ENCODE assay signal across 10 cellular contexts in the genomic region with DNA sequence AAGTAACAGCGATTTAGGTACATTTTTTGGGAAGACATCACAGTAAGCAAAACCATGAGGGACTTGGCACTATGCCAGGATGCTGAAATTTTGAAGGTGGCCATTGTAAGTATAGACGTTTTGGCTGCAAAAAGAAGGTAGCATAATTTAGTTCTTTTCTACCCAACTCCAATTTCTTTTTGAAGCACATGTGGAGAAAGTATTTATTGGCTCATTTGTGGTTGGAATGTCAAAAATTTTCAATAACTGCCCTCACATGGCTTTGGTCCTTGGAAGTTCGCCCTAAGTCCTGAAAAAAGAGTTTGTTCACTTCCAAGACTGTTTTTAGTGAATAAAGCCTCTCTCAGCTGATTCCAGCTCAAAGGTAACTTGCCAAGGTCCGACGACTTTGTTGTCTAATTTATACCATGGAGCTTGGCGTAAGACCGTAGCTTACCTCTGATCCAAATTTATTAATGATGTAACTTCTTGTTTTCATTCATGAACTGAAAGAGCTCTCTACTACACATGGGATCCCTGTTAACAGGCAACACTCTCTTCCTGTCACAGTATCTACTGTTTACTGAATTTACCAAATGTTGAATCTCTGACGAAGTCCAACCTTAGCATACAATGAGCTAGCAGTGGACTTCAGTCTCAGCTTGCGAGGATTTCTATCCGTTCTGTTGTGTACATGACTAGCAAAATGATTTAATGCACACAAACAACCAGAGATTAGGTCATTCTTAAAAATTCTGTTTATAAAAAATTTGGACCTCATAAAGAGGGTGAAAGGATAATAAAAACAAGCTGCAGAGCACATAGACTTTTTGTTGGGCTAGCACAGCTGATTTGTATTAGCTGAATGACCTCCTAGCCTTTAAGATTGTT. TPM values are rescaled to one million over a fixed set of nuclear protein-coding genes. Genes with fewer than 3 reads are reported as not detected.
A peak's percentile ranks its signal among the peaks of the same experiment; 100 is the strongest.
DNase-seq lines count a peak whose midpoint lies in the region; ATAC-seq and TF ChIP-seq lines count a peak whose summit lies in the region.
"Had no signal": no experiment of that assay in that cellular context is flagged by ENCODE, and none has a peak within 500 bp of the region (broad histone marks: within the 10 kb centered on the region; RNA-seq: fewer than 3 reads in every experiment).

No MANE protein-coding gene starts in this region.

- ATAC-seq in WTC11 (no peak), sciatic nerve (peak; percentile 93), GM18867 (IDR thresholded peaks at IDR 0.05; ENCODE audit: unreplicated experiment) (no peak), HG03108 (IDR thresholded peaks at IDR 0.05; ENCODE audit: unreplicated experiment) (no peak)
- ATAC-seq: GM12878 had no signal

- H3K9me3 Mint-ChIP-seq in WTC11 = no peaks in the 10 kb centered on the region
- H3K9me3 Mint-ChIP-seq in activated naive CD8-positive, alpha-beta T cell treated with anti-CD3 and anti-CD28 coated beads for 36 hours = no peaks in the 10 kb centered on the region

- no peak overlapping the region for H3K4me3 Mint-ChIP-seq in WTC11
- no peak overlapping the region for H3K4me3 Mint-ChIP-seq in activated naive CD8-positive, alpha-beta T cell treated with anti-CD3 and anti-CD28 coated beads for 36 hours

- no peaks in the 10 kb centered on the region for H3K36me3 Mint-ChIP-seq in WTC11
- no peaks in the 10 kb centered on the region for H3K36me3 Mint-ChIP-seq in activated naive CD8-positive, alpha-beta T cell treated with anti-CD3 and anti-CD28 coated beads for 36 hours

- intact Hi-C loops in sciatic nerve (cut with DNase I) = no loop called here

- in situ Hi-C loops in G401 (cut with HindIII; ENCODE audit: low sequenced_read_pairs) = loop anchor here (5.0 kb wide), 1 partner anchor 190 kb away; no protein-coding TSS in a partner anchor

- CTCF ChIA-PET in WTC11 (lab: Charles Lee) = no interaction called here

- H3K4me1 Mint-ChIP-seq in WTC11 = no peaks in the 10 kb centered on the region
- no peaks in the 10 kb centered on the region for H3K4me1 Mint-ChIP-seq in activated naive CD8-positive, alpha-beta T cell treated with anti-CD3 and anti-CD28 coated beads for 36 hours

- POLR2A ChIA-PET in WTC11 (lab: Charles Lee) = no interaction called here

- no peaks in the 10 kb centered on the region for H3K27me3 Mint-ChIP-seq in WTC11 (ENCODE audit: low read depth)
- peaks cover 23% of the 10 kb centered on the region for H3K27me3 Mint-ChIP-seq in activated naive CD8-positive, alpha-beta T cell treated with anti-CD3 and anti-CD28 coated beads for 36 hours

- DNase-seq in G401 (ENCODE audit: low spot score) (peak; percentile 68), WTC11 (ENCODE audit: low spot score) (no peak), globus pallidus (ENCODE audit: low spot score) (peak; percentile 46), sciatic nerve (ENCODE audit: low spot score) (no peak), NCI-H2171 treated with DMSO at 0.1 percent for 48 hours (lab: John Stamatoyannopoulos, UW) (no peak)
- DNase-seq in activated naive CD8-positive, alpha-beta T cell treated with anti-CD3 and anti-CD28 coated beads for 36 hours = no peak
- DNase-seq: T-helper 9 cell had no signal

- TF ChIP-seq CTCF in WTC11 (IDR thresholded peaks at IDR 0.05) = no peak

- no peak overlapping the region for H3K27ac Mint-ChIP-seq in WTC11
- H3K27ac Mint-ChIP-seq in activated naive CD8-positive, alpha-beta T cell treated with anti-CD3 and anti-CD28 coated beads for 36 hours = no peak overlapping the region

TF ChIP-seq in WTC11, 78 proteins besides CTCF, POLR2A, EP300 and RAD21:
- TF ChIP-seq ZNF232 (CRISPR knock-in tag; IDR thresholded peaks at IDR 0.05) (no peak), NR1H2 (CRISPR knock-in tag; IDR thresholded peaks at IDR 0.05) (no peak), FOXP1 (CRISPR knock-in tag; IDR thresholded peaks at IDR 0.05; ENCODE audit: borderline replicate concordance) (no peak), CREB1 (CRISPR knock-in tag; IDR thresholded peaks at IDR 0.05) (no peak), GABPB1 (CRISPR knock-in tag; IDR thresholded peaks at IDR 0.05) (peak; percentile 74)
- TF ChIP-seq, protein P1, sequence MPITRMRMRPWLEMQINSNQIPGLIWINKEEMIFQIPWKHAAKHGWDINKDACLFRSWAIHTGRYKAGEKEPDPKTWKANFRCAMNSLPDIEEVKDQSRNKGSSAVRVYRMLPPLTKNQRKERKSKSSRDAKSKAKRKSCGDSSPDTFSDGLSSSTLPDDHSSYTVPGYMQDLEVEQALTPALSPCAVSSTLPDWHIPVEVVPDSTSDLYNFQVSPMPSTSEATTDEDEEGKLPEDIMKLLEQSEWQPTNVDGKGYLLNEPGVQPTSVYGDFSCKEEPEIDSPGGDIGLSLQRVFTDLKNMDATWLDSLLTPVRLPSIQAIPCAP (CRISPR knock-in tag; IDR thresholded peaks at IDR 0.05) = no peak

RNA-seq across cellular contexts. Expression of gene MSRB3, which starts 49.0 kb away (rescaled TPM):
- 132 and 147 TPM in 2 replicates for total RNA-seq in G401 (2014; rRNA removed; shearing (Covaris generic))
- total RNA-seq in WTC11 (2021) (0.80 to 1.8 TPM (median 0.85 TPM) in 3 replicates), sciatic nerve (64.2 TPM)
- total RNA-seq in activated naive CD8-positive, alpha-beta T cell treated with anti-CD3 and anti-CD28 coated beads for 36 hours = not detected

Comparison
In these comparisons a context has a peak if more than half of its experiments do, and no peak if none do; other contexts are left out.
1. DNase-seq: peak in G401 (single experiment) and globus pallidus (single experiment); none in WTC11 (single experiment), sciatic nerve (single experiment), activated naive CD8-positive, alpha-beta T cell treated with anti-CD3 and anti-CD28 coated beads for 36 hours (single experiment) and NCI-H2171 treated with DMSO at 0.1 percent for 48 hours (single experiment).
2. RNA of gene MSRB3, which starts 49.0 kb away (total RNA-seq): 132 to 147 TPM in G401 and 64.2 TPM in sciatic nerve (single experiment); 0.80 to 1.8 TPM in WTC11 and not detected in activated naive CD8-positive, alpha-beta T cell treated with anti-CD3 and anti-CD28 coated beads for 36 hours; every median in the first group is over 10 times any median in the second.